In the genomic region with DNA sequence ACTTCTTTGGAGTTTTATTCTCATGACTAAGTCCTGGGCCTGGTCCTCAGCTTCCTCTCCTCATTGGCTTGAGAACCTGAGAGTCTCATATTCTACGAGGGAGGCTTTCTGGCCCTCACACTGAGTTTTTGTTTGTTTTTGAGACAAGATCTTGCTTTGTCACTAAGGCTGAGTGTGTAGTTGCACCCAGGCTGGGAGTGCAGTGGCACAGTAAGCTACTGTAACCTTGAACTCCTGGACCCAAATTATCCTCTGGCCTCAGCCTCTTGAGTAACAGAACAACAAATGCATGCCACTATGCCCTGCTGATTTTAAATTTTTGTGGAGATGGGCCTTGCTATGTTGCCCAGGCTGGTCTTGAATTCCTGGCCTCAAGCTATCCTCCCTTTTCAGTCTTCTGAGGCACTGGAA, we compare ENCODE assay signal across 1 cellular context.
TF ChIP-seq lines count a peak whose summit lies in the region.

No MANE protein-coding gene starts in this region.

TF ChIP-seq in HepG2, 621 proteins besides CTCF, POLR2A, EP300 and RAD21 (continued from another document and continues in another):
- TF ChIP-seq, protein P1, sequence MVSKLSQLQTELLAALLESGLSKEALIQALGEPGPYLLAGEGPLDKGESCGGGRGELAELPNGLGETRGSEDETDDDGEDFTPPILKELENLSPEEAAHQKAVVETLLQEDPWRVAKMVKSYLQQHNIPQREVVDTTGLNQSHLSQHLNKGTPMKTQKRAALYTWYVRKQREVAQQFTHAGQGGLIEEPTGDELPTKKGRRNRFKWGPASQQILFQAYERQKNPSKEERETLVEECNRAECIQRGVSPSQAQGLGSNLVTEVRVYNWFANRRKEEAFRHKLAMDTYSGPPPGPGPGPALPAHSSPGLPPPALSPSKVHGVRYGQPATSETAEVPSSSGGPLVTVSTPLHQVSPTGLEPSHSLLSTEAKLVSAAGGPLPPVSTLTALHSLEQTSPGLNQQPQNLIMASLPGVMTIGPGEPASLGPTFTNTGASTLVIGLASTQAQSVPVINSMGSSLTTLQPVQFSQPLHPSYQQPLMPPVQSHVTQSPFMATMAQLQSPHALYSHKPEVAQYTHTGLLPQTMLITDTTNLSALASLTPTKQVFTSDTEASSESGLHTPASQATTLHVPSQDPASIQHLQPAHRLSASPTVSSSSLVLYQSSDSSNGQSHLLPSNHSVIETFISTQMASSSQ (IDR thresholded peaks at IDR 0.05; ENCODE audit: low read depth) = 0 out of 2 replicates have a peak, but pooled peaks have one; percentile 21
- TF ChIP-seq, protein P1 (CRISPR knock-in tag; IDR thresholded peaks at IDR 0.05; ENCODE audit: borderline replicate concordance) = peak; percentile 38; the same call in 1 of the 2 replicates
- TF ChIP-seq ZBTB38 (CRISPR knock-in tag; IDR thresholded peaks at IDR 0.05) (no peak), MYNN (CRISPR knock-in tag; IDR thresholded peaks at IDR 0.05; ENCODE audit: low read depth) (no peak), ZFY (CRISPR knock-in tag; IDR thresholded peaks at IDR 0.05) (peak; percentile 34), ZNF737 (CRISPR knock-in tag; IDR thresholded peaks at IDR 0.05; ENCODE audit: borderline replicate concordance) (no peak), ZMYM3 (CRISPR knock-in tag; IDR thresholded peaks at IDR 0.05) (peak; percentile 82), CHCHD3 (CRISPR knock-in tag; IDR thresholded peaks at IDR 0.05) (no peak), RELA (CRISPR knock-in tag; IDR thresholded peaks at IDR 0.05) (no peak), EED (CRISPR knock-in tag; IDR thresholded peaks at IDR 0.05) (no peak), PITX1 (CRISPR knock-in tag; IDR thresholded peaks at IDR 0.05) (peak; percentile 84; the same call in 1 of the 2 replicates), ZNF17 (CRISPR knock-in tag; IDR thresholded peaks at IDR 0.05) (no peak), ELF1 (CRISPR knock-in tag; IDR thresholded peaks at IDR 0.05) (0 out of 2 replicates have a peak, but pooled peaks have one; percentile 25), ZSCAN25 (CRISPR knock-in tag; IDR thresholded peaks at IDR 0.05) (no peak), SIN3B (IDR thresholded peaks at IDR 0.05; ENCODE audit: low read length) (no peak), ZNF629 (CRISPR knock-in tag; conservative IDR thresholded peaks at IDR 0.05) (0 out of 2 replicates have a peak, but pooled peaks have one; percentile 18), HOXA7 (CRISPR knock-in tag; IDR thresholded peaks at IDR 0.05) (no peak)
- TF ChIP-seq, protein P2, sequence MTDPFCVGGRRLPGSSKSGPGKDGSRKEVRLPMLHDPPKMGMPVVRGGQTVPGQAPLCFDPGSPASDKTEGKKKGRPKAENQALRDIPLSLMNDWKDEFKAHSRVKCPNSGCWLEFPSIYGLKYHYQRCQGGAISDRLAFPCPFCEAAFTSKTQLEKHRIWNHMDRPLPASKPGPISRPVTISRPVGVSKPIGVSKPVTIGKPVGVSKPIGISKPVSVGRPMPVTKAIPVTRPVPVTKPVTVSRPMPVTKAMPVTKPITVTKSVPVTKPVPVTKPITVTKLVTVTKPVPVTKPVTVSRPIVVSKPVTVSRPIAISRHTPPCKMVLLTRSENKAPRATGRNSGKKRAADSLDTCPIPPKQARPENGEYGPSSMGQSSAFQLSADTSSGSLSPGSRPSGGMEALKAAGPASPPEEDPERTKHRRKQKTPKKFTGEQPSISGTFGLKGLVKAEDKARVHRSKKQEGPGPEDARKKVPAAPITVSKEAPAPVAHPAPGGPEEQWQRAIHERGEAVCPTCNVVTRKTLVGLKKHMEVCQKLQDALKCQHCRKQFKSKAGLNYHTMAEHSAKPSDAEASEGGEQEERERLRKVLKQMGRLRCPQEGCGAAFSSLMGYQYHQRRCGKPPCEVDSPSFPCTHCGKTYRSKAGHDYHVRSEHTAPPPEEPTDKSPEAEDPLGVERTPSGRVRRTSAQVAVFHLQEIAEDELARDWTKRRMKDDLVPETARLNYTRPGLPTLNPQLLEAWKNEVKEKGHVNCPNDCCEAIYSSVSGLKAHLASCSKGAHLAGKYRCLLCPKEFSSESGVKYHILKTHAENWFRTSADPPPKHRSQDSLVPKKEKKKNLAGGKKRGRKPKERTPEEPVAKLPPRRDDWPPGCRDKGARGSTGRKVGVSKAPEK (CRISPR knock-in tag; IDR thresholded peaks at IDR 0.05; ENCODE audit: borderline replicate concordance) = no peak
- TF ChIP-seq, protein P3, sequence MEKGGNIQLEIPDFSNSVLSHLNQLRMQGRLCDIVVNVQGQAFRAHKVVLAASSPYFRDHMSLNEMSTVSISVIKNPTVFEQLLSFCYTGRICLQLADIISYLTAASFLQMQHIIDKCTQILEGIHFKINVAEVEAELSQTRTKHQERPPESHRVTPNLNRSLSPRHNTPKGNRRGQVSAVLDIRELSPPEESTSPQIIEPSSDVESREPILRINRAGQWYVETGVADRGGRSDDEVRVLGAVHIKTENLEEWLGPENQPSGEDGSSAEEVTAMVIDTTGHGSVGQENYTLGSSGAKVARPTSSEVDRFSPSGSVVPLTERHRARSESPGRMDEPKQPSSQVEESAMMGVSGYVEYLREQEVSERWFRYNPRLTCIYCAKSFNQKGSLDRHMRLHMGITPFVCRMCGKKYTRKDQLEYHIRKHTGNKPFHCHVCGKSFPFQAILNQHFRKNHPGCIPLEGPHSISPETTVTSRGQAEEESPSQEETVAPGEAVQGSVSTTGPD (CRISPR knock-in tag; IDR thresholded peaks at IDR 0.05) = no peak
- TF ChIP-seq, protein P4, sequence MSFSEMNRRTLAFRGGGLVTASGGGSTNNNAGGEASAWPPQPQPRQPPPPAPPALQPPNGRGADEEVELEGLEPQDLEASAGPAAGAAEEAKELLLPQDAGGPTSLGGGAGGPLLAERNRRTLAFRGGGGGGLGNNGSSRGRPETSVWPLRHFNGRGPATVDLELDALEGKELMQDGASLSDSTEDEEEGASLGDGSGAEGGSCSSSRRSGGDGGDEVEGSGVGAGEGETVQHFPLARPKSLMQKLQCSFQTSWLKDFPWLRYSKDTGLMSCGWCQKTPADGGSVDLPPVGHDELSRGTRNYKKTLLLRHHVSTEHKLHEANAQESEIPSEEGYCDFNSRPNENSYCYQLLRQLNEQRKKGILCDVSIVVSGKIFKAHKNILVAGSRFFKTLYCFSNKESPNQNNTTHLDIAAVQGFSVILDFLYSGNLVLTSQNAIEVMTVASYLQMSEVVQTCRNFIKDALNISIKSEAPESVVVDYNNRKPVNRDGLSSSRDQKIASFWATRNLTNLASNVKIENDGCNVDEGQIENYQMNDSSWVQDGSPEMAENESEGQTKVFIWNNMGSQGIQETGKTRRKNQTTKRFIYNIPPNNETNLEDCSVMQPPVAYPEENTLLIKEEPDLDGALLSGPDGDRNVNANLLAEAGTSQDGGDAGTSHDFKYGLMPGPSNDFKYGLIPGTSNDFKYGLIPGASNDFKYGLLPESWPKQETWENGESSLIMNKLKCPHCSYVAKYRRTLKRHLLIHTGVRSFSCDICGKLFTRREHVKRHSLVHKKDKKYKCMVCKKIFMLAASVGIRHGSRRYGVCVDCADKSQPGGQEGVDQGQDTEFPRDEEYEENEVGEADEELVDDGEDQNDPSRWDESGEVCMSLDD (CRISPR knock-in tag; IDR thresholded peaks at IDR 0.05; ENCODE audit: borderline replicate concordance) = no peak
- TF ChIP-seq, protein P5, sequence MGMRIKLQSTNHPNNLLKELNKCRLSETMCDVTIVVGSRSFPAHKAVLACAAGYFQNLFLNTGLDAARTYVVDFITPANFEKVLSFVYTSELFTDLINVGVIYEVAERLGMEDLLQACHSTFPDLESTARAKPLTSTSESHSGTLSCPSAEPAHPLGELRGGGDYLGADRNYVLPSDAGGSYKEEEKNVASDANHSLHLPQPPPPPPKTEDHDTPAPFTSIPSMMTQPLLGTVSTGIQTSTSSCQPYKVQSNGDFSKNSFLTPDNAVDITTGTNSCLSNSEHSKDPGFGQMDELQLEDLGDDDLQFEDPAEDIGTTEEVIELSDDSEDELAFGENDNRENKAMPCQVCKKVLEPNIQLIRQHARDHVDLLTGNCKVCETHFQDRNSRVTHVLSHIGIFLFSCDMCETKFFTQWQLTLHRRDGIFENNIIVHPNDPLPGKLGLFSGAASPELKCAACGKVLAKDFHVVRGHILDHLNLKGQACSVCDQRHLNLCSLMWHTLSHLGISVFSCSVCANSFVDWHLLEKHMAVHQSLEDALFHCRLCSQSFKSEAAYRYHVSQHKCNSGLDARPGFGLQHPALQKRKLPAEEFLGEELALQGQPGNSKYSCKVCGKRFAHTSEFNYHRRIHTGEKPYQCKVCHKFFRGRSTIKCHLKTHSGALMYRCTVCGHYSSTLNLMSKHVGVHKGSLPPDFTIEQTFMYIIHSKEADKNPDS (CRISPR knock-in tag; IDR thresholded peaks at IDR 0.05) = no peak
- TF ChIP-seq, protein P6, sequence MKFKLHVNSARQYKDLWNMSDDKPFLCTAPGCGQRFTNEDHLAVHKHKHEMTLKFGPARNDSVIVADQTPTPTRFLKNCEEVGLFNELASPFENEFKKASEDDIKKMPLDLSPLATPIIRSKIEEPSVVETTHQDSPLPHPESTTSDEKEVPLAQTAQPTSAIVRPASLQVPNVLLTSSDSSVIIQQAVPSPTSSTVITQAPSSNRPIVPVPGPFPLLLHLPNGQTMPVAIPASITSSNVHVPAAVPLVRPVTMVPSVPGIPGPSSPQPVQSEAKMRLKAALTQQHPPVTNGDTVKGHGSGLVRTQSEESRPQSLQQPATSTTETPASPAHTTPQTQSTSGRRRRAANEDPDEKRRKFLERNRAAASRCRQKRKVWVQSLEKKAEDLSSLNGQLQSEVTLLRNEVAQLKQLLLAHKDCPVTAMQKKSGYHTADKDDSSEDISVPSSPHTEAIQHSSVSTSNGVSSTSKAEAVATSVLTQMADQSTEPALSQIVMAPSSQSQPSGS (CRISPR knock-in tag; IDR thresholded peaks at IDR 0.05) = peak; percentile 54; the same call in 1 of the 2 replicates
- TF ChIP-seq, protein P7, sequence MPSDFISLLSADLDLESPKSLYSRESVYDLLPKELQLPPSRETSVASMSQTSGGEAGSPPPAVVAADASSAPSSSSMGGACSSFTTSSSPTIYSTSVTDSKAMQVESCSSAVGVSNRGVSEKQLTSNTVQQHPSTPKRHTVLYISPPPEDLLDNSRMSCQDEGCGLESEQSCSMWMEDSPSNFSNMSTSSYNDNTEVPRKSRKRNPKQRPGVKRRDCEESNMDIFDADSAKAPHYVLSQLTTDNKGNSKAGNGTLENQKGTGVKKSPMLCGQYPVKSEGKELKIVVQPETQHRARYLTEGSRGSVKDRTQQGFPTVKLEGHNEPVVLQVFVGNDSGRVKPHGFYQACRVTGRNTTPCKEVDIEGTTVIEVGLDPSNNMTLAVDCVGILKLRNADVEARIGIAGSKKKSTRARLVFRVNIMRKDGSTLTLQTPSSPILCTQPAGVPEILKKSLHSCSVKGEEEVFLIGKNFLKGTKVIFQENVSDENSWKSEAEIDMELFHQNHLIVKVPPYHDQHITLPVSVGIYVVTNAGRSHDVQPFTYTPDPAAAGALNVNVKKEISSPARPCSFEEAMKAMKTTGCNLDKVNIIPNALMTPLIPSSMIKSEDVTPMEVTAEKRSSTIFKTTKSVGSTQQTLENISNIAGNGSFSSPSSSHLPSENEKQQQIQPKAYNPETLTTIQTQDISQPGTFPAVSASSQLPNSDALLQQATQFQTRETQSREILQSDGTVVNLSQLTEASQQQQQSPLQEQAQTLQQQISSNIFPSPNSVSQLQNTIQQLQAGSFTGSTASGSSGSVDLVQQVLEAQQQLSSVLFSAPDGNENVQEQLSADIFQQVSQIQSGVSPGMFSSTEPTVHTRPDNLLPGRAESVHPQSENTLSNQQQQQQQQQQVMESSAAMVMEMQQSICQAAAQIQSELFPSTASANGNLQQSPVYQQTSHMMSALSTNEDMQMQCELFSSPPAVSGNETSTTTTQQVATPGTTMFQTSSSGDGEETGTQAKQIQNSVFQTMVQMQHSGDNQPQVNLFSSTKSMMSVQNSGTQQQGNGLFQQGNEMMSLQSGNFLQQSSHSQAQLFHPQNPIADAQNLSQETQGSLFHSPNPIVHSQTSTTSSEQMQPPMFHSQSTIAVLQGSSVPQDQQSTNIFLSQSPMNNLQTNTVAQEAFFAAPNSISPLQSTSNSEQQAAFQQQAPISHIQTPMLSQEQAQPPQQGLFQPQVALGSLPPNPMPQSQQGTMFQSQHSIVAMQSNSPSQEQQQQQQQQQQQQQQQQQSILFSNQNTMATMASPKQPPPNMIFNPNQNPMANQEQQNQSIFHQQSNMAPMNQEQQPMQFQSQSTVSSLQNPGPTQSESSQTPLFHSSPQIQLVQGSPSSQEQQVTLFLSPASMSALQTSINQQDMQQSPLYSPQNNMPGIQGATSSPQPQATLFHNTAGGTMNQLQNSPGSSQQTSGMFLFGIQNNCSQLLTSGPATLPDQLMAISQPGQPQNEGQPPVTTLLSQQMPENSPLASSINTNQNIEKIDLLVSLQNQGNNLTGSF (CRISPR knock-in tag; IDR thresholded peaks at IDR 0.05) = no peak
- TF ChIP-seq, protein P8, sequence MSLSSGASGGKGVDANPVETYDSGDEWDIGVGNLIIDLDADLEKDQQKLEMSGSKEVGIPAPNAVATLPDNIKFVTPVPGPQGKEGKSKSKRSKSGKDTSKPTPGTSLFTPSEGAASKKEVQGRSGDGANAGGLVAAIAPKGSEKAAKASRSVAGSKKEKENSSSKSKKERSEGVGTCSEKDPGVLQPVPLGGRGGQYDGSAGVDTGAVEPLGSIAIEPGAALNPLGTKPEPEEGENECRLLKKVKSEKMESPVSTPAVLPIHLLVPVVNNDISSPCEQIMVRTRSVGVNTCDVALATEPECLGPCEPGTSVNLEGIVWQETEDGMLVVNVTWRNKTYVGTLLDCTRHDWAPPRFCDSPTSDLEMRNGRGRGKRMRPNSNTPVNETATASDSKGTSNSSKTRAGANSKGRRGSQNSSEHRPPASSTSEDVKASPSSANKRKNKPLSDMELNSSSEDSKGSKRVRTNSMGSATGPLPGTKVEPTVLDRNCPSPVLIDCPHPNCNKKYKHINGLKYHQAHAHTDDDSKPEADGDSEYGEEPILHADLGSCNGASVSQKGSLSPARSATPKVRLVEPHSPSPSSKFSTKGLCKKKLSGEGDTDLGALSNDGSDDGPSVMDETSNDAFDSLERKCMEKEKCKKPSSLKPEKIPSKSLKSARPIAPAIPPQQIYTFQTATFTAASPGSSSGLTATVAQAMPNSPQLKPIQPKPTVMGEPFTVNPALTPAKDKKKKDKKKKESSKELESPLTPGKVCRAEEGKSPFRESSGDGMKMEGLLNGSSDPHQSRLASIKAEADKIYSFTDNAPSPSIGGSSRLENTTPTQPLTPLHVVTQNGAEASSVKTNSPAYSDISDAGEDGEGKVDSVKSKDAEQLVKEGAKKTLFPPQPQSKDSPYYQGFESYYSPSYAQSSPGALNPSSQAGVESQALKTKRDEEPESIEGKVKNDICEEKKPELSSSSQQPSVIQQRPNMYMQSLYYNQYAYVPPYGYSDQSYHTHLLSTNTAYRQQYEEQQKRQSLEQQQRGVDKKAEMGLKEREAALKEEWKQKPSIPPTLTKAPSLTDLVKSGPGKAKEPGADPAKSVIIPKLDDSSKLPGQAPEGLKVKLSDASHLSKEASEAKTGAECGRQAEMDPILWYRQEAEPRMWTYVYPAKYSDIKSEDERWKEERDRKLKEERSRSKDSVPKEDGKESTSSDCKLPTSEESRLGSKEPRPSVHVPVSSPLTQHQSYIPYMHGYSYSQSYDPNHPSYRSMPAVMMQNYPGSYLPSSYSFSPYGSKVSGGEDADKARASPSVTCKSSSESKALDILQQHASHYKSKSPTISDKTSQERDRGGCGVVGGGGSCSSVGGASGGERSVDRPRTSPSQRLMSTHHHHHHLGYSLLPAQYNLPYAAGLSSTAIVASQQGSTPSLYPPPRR (CRISPR knock-in tag; IDR thresholded peaks at IDR 0.05; ENCODE audit: borderline replicate concordance) = no peak; the same call in 1 of the 2 replicates
